Comparison of ENCODE assay signal across 16 cellular contexts in genomic region chr5:126540631-126541030, GRCh38. TPM values are rescaled to one million over a fixed set of nuclear protein-coding genes. Genes with fewer than 3 reads are reported as not detected.
DNase-seq lines count a peak whose midpoint lies in the region; FAIRE-seq and TF ChIP-seq lines count a peak whose summit lies in the region.
"Had no signal": no experiment of that assay in that cellular context is flagged by ENCODE, and none has a peak within 500 bp of the region (broad histone marks: within the 10 kb centered on the region; RNA-seq: fewer than 3 reads in every experiment).

No MANE protein-coding gene starts in this region.

- H3K4me3 Mint-ChIP-seq in H9 (no peak overlapping the region), nephron progenitor cell (no peak overlapping the region)
- H3K4me3 Mint-ChIP-seq: CD4-positive, alpha-beta T cell had no signal

- H3K27ac Mint-ChIP-seq in H9, result peak overlapping the region in 1 of 3 experiments; percentile 65; a peak in 1 of 7 replicates
- peak overlapping the region; percentile 59 for H3K27ac Mint-ChIP-seq in nephron progenitor cell
- H3K27ac Mint-ChIP-seq: CD4-positive, alpha-beta T cell had no signal

- H3K23me2 ChIP-seq in H9 (ENCODE audit: insufficient read length, low read depth, low read length, poor library complexity, severe bottlenecking), result no peaks in the 10 kb centered on the region
- no peaks in the 10 kb centered on the region for H3K23me2 ChIP-seq in H1 (ENCODE audit: low read depth, low read length)

- no peak overlapping the region for H3T11ph ChIP-seq in H9 (ENCODE audit: low read length)

- H3K79me2 ChIP-seq in H9 (ENCODE audit: insufficient read depth, low read length), result no peaks in the 10 kb centered on the region
- H3K79me2 ChIP-seq in H1 (ENCODE audit: control insufficient read depth in 1 of 2, insufficient read depth in 2 of 2, low read length in 2 of 2), result no peaks in the 10 kb centered on the region

- no peak for TF ChIP-seq EP300 in H1 (IDR thresholded peaks at IDR 0.05; ENCODE audit: borderline replicate concordance in 1 of 2, low read depth in 2 of 2, low read length in 2 of 2)

- H4K5ac ChIP-seq in H9 (ENCODE audit: insufficient read length, low read depth, low read length) (no peak overlapping the region), H1 (ENCODE audit: insufficient read length, low read depth, low read length) (no peak overlapping the region)

- no peak overlapping the region for H2BK5ac ChIP-seq in H9 (ENCODE audit: insufficient read length, low read length)
- no peak overlapping the region for H2BK5ac ChIP-seq in H1 (ENCODE audit: low read depth, low read length)

- TF ChIP-seq POLR2A in H1 (IDR thresholded peaks at IDR 0.05; ENCODE audit: control extremely low read depth in 1 of 2, low read depth in 2 of 2, low read length in 2 of 2), result no peak
- no peak for TF ChIP-seq POLR2A in adrenal gland (IDR thresholded peaks at IDR 0.05)

- 0 out of 2 replicates have a peak overlapping the region, but pooled peaks have one; percentile 82 for H2BK15ac ChIP-seq in H9 (ENCODE audit: low read depth, low read length)
- no peak overlapping the region for H2BK15ac ChIP-seq in H1 (ENCODE audit: low read length)

- H2BK12ac ChIP-seq in H9 (ENCODE audit: insufficient read length, low read depth, low read length) (no peak overlapping the region), H1 (ENCODE audit: low read depth, low read length) (peak overlapping the region; percentile 78; the same call in 1 of the 2 replicates)

- H3K18ac ChIP-seq in H9 (ENCODE audit: insufficient read length, low read depth, low read length), result no peak overlapping the region
- H3K18ac ChIP-seq in H1 (ENCODE audit: extremely low read depth, low read length), result no peak overlapping the region

- H2AK5ac ChIP-seq in H9 (ENCODE audit: insufficient read length, low read length), result no peak overlapping the region
- peak overlapping the region; percentile 54; the same call in 1 of the 2 replicates for H2AK5ac ChIP-seq in H1 (ENCODE audit: low read depth, low read length)

- H2BK20ac ChIP-seq in H9 (ENCODE audit: low read depth, low read length, poor library complexity, severe bottlenecking) (no peak overlapping the region), H1 (ENCODE audit: low read length) (no peak overlapping the region)

- H3K27me3 ChIP-seq in H9 (ENCODE audit: insufficient read depth, low read length), result no peaks in the 10 kb centered on the region
- no peaks in the 10 kb centered on the region for H3K27me3 ChIP-seq in H1 (replicated peaks in 1 of 4; ENCODE audit: control insufficient read depth in 3 of 4, extremely low read depth in 1 of 4, insufficient read depth in 3 of 4, low read length in 3 of 4)
- no peaks in the 10 kb centered on the region for H3K27me3 ChIP-seq in adrenal gland

- DNase-seq in H9 (no peak), H1 (ENCODE audit: low read depth in 1 of 2, low spot score in 2 of 2) (peak in 1 of 2 experiments; percentile 30), nephron progenitor cell (no peak), adrenal gland (no peak), dermis blood vessel endothelial cell (no peak), DMS 273 treated with DMSO at 0.1 percent for 48 hours (lab: John Stamatoyannopoulos, UW) (no peak), activated gamma-delta T cell treated with Interleukin-2 at 50 U/mL for 16 hours (no peak)
- DNase-seq: AML-193; CD4-positive, alpha-beta T cell; DMS79 treated with DMSO at 0.1 percent for 48 hours; H7 had no signal

- H3K56ac ChIP-seq in H9 (ENCODE audit: insufficient read length, low read depth, low read length), result no peak overlapping the region
- H3K56ac ChIP-seq in H1 (replicated peaks; ENCODE audit: insufficient read length, low read depth, low read length), result no peak overlapping the region

- H3K36me3 Mint-ChIP-seq in H9 (ENCODE audit: insufficient read depth in 1 of 3, low read depth in 3 of 3) (peaks cover 0 to 20% (median 12%) of the 10 kb centered on the region in 3 experiments; a peak in 5 of 7 replicates), nephron progenitor cell (ENCODE audit: low read depth) (peaks cover 15% of the 10 kb centered on the region)

- FAIRE-seq in H1 (lab: Jason Lieb, UNC), result no peak
- FAIRE-seq: A549, GM12878, HepG2 had no signal

- CTCF ChIA-PET in H1 (lab: Charles Lee; ENCODE audit: partially characterized antibody), result interaction anchor here (0.5 to 7.2 kb wide), 17 partner anchors 10 to 1353 kb away, joined by 3 to 125 read pairs (median 5); no protein-coding TSS in a partner anchor

- H3K4me2 ChIP-seq in H9 (ENCODE audit: insufficient read depth, insufficient read length, low read length) (no peak overlapping the region), H1 (ENCODE audit: insufficient read depth in 1 of 2, low read depth in 2 of 2, low read length in 2 of 2) (no peak overlapping the region)
- H3K4me2 ChIP-seq: A549, KMS-11 had no signal

- H4K91ac ChIP-seq in H9 (ENCODE audit: insufficient read length, low read depth, low read length) (no peak overlapping the region), H1 (replicated peaks; ENCODE audit: insufficient read length, low read length) (no peak overlapping the region)

- H3K23ac ChIP-seq in H9 (ENCODE audit: insufficient read length, low read depth, low read length) (no peak overlapping the region), H1 (ENCODE audit: insufficient read length) (no peak overlapping the region)

- TF ChIP-seq CTCF in H9 (conservative IDR thresholded peaks at IDR 0.05) (no peak), H1 (IDR thresholded peaks at IDR 0.05; ENCODE audit: control extremely low read depth in 1 of 3, insufficient read depth in 1 of 3, low read depth in 1 of 3, low read length in 3 of 3) (no peak), nephron progenitor cell (IDR thresholded peaks at IDR 0.05) (no peak), adrenal gland (IDR thresholded peaks at IDR 0.05) (no peak)

- no peaks in the 10 kb centered on the region for H3K79me1 ChIP-seq in H9 (ENCODE audit: insufficient read depth, low read depth, low read length, poor library complexity, severe bottlenecking)
- no peaks in the 10 kb centered on the region for H3K79me1 ChIP-seq in H1 (ENCODE audit: low read depth, low read length)

- H3K4me1 Mint-ChIP-seq in H9 (no peaks in the 10 kb centered on the region; a peak in 1 of 4 replicates), nephron progenitor cell (peaks cover 27% of the 10 kb centered on the region)

- H2AFZ ChIP-seq in H9 (ENCODE audit: low read length) (no peak overlapping the region), H1 (ENCODE audit: low read length) (no peak overlapping the region)

- H3K4me3 ChIP-seq in H1 (ENCODE audit: extremely low read depth in 1 of 4, insufficient read depth in 2 of 4, low read depth in 3 of 4, low read length in 4 of 4) (no peak overlapping the region), adrenal gland (no peak overlapping the region)
- H3K4me3 ChIP-seq: A549, GM12878 had no signal

- TF ChIP-seq RAD21 in H1 (IDR thresholded peaks at IDR 0.05 in 1 of 2, conservative IDR thresholded peaks at IDR 0.05 in 1 of 2; ENCODE audit: low read depth in 2 of 2, low read length in 2 of 2), result no peak

- H3K36me3 ChIP-seq in H1 (ENCODE audit: control insufficient read depth in 2 of 4, insufficient read depth in 4 of 4, low read length in 3 of 4), result peaks cover 0 to 14% (median 1%) of the 10 kb centered on the region in 4 experiments; a peak in 4 of 8 replicates
- H3K36me3 ChIP-seq in adrenal gland (replicated peaks in 1 of 2), result peaks cover 0 to 2% of the 10 kb centered on the region in 2 donors

- H3K27me3 Mint-ChIP-seq in H9 (ENCODE audit: low read depth) (no peaks in the 10 kb centered on the region), nephron progenitor cell (ENCODE audit: low read depth, poor library complexity) (no peaks in the 10 kb centered on the region)
- H3K27me3 Mint-ChIP-seq: CD4-positive, alpha-beta T cell had no signal

- WGBS in H9 (ENCODE audit: extremely low coverage, insufficient read length, low lambda C conversion rate), result no CpG with 5 or more reads among the region's 5 CpGs
- 86% methylated on average over 4 of the region's 5 CpGs; no CpG with 5 or more reads in 1 of the 2 experiments for WGBS in H1 (ENCODE audit: extremely low coverage in 1 of 2, insufficient coverage in 1 of 2, insufficient read length in 1 of 2, insufficient replicate concordance in 2 of 2, low coverage in 1 of 2, low lambda C conversion rate in 2 of 2, missing lambda C conversion rate in 1 of 2), 2 experiments
- WGBS in adrenal gland, 4 donors, result 74 to 81% (median 76%) methylated on average over 5 of the region's 5 CpGs

- no peak overlapping the region for H3K27ac ChIP-seq in H9 (ENCODE audit: insufficient read length, low read depth, low read length)
- H3K27ac ChIP-seq in H1 (ENCODE audit: low read depth, low read length), result no peak overlapping the region
- H3K27ac ChIP-seq in adrenal gland, result no peak overlapping the region
- H3K27ac ChIP-seq: A549, C4-2B, KMS-11 had no signal

- no peaks in the 10 kb centered on the region; the same call in 1 of the 2 replicates for H3K4me1 ChIP-seq in H9 (ENCODE audit: insufficient read depth, low read length)
- H3K4me1 ChIP-seq in H1 (replicated peaks in 1 of 4; ENCODE audit: control insufficient read depth in 3 of 4, insufficient read depth in 4 of 4, low read length in 3 of 4), result peaks cover 0 to 2% (median under 1%) of the 10 kb centered on the region in 4 experiments; a peak in 3 of 7 replicates
- H3K4me1 ChIP-seq in adrenal gland (replicated peaks in 1 of 2), result peaks cover 0 to 10% of the 10 kb centered on the region in 2 donors
- H3K4me1 ChIP-seq: A549 had no signal

- no peak overlapping the region for H2BK120ac ChIP-seq in H9 (ENCODE audit: low read depth, low read length, poor library complexity, severe bottlenecking)
- no peak overlapping the region for H2BK120ac ChIP-seq in H1 (replicated peaks; ENCODE audit: low read depth, low read length)

- no peaks in the 10 kb centered on the region for H3K9me3 Mint-ChIP-seq in H9
- peaks cover 4% of the 10 kb centered on the region for H3K9me3 Mint-ChIP-seq in nephron progenitor cell
- H3K9me3 Mint-ChIP-seq: CD4-positive, alpha-beta T cell had no signal

- H3K4ac ChIP-seq in H9 (ENCODE audit: low read depth, low read length) (no peak overlapping the region), H1 (replicated peaks; ENCODE audit: insufficient read length, low read depth, low read length) (no peak overlapping the region)

- H4K8ac ChIP-seq in H9 (replicated peaks; ENCODE audit: insufficient read length, low read depth, low read length), result no peak overlapping the region
- no peak overlapping the region for H4K8ac ChIP-seq in H1 (ENCODE audit: extremely low read depth, insufficient read depth, low read length)

- intact Hi-C loops in adrenal gland (cut with DNase I), result loop anchor here (10.0 kb wide), 2 partner anchors 54 to 234 kb away; partner anchors contain the start of genes ALDH7A1 (in 2 of the 2) and LMNB1 (in 1 of the 2)

- H3K14ac ChIP-seq in H9 (ENCODE audit: insufficient read depth, low read length) (no peak overlapping the region), H1 (ENCODE audit: insufficient read length) (no peak overlapping the region)

- no peak overlapping the region for H3K9ac ChIP-seq in H9 (ENCODE audit: extremely low read depth, insufficient read length, low read length)
- H3K9ac ChIP-seq in H1 (replicated peaks in 1 of 4; ENCODE audit: extremely low read depth in 1 of 4, low read depth in 3 of 4, low read length in 3 of 4), result no peak overlapping the region; a peak in 1 of 7 replicates
- H3K9ac ChIP-seq: KMS-11 had no signal

- POLR2A ChIA-PET in H1 (lab: Charles Lee; ENCODE audit: partially characterized antibody), result interaction anchor here (1.1 to 1.7 kb wide), 3 partner anchors 10 to 203 kb away, joined by 3 to 6 read pairs (median 3); partner anchors contain the start of gene ALDH7A1

- H4K20me1 ChIP-seq in H9 (ENCODE audit: control insufficient read depth, insufficient read depth, insufficient read length), result no peaks in the 10 kb centered on the region
- H4K20me1 ChIP-seq in H1 (replicated peaks in 1 of 2; ENCODE audit: control insufficient read depth in 1 of 2, insufficient read depth in 2 of 2, low read length in 2 of 2), result peaks cover 0 to 1% of the 10 kb centered on the region in 2 experiments

- H3K9me3 ChIP-seq in H9 (ENCODE audit: control insufficient read depth, low read depth, low read length) (no peaks in the 10 kb centered on the region), H1 (ENCODE audit: insufficient read depth in 2 of 2, low read depth in 1 of 2, low read length in 1 of 2) (no peaks in the 10 kb centered on the region), adrenal gland (replicated peaks in 1 of 3) (no peaks in the 10 kb centered on the region)
- H3K9me3 ChIP-seq: A549 had no signal

RNA-seq across cellular contexts. Expression of gene ALDH7A1, which starts 54.4 kb away (rescaled TPM):
- total RNA-seq in H9 (2021) (142 and 148 TPM in 2 replicates), adrenal gland (100 to 1,000 TPM in 1 of 8 donors, 10 to 100 TPM in 7; 37.5 to 112 (median 59.8) TPM), dermis blood vessel endothelial cell (26.7 and 28.7 TPM in 2 replicates)
- total RNA-seq in H1 (2021; fragmentation: NEBNext Ultra II Directional; extraction: Animal tissue kit (Norgen Biotek cat#: 25700)), result 205 and 225 TPM in 2 replicates
- polyA plus RNA-seq in H1 (2011; rRNA removed) (65.8 and 99.6 TPM in 2 replicates), adrenal gland (100 to 1,000 TPM in 1 of 3 donors, 10 to 100 TPM in 2; 68.1 to 110 (median 91.7) TPM)
- polyA plus RNA-seq in H1 (2011; cell fraction: cytosol; rRNA removed), result 163 TPM
- polyA plus RNA-seq in H1 (2011; cell fraction: nucleus; rRNA removed), result 76.6 TPM
- 232 to 268 TPM (median 259 TPM) in 4 replicates for polyA plus RNA-seq in H1 (2012, experiment 1 of 2)
- 30.7 TPM for polyA plus RNA-seq in H1 (2012, experiment 2 of 2)
- 157 TPM for polyA plus RNA-seq in H1 (2013, experiment 1 of 2)
- polyA plus RNA-seq in H1 (2013, experiment 2 of 2), result 165 TPM
- 138 and 143 TPM in 2 replicates for polyA minus RNA-seq in H1 (2011; rRNA and poly(A)+ RNA removed)
- polyA minus RNA-seq in H1 (2011; cell fraction: cytosol; rRNA and poly(A)+ RNA removed), result 64.1 TPM
- polyA minus RNA-seq in H1 (2011; cell fraction: nucleus; rRNA and poly(A)+ RNA removed), result 150 TPM
